Comparison of ENCODE assay signal across 18 cellular contexts in the genomic region with DNA sequence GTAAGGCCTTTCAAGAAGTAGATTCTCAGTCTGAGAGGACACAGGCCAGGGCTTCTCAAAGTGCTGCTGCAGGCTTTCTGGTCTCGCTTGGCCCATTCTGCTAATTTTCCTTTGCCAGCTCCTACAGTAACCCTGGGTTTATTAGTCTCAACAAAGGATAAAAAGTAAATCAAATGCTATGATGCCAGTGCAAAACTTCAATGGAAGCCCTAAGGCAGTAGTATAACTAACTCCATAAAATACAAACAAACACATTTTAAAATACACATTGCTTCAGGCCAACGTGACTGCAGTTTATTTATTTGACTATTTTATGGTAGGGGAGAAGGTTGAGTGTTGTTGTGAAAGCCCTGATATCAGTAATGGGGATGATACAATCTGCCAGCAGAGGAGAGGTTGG.
DNase-seq lines count a peak whose midpoint lies in the region; ATAC-seq and TF ChIP-seq lines count a peak whose summit lies in the region.
"Had no signal": no experiment of that assay in that cellular context is flagged by ENCODE, and none has a peak within 500 bp of the region (broad histone marks: within the 10 kb centered on the region; RNA-seq: fewer than 3 reads in every experiment).

No MANE protein-coding gene starts in this region.

- H3K27ac ChIP-seq in PC-3 (ENCODE audit: low read length) = no peak overlapping the region
- H3K27ac ChIP-seq: SJSA1 had no signal

- BruUV-seq in PC-3 (replicated peaks; lab: Mats Ljungman, UMichigan) = no TSS peak

- H3K36me3 Mint-ChIP-seq in stimulated activated naive CD8-positive, alpha-beta T cell treated with anti-CD3 and anti-CD28 coated beads, Interleukin-15, Interleukin-2, amounts not matched to agents 100 ng/mL and 50 ng/mL, for 24 hours (ENCODE audit: low read depth) = peaks cover 81% of the 10 kb centered on the region
- peaks cover 75% of the 10 kb centered on the region for H3K36me3 Mint-ChIP-seq in chondrocyte (ENCODE audit: low read depth)

- POLR2A ChIA-PET in PC-3 (lab: Charles Lee; ENCODE audit: unreplicated experiment) = no interaction called here

- H3K4me1 Mint-ChIP-seq in stimulated activated naive CD8-positive, alpha-beta T cell treated with anti-CD3 and anti-CD28 coated beads, Interleukin-15, Interleukin-2, amounts not matched to agents 100 ng/mL and 50 ng/mL, for 24 hours (ENCODE audit: low read depth) = peaks cover 11% of the 10 kb centered on the region
- peaks cover 21% of the 10 kb centered on the region for H3K4me1 Mint-ChIP-seq in chondrocyte (ENCODE audit: low read depth)
- H3K4me1 Mint-ChIP-seq: H9 had no signal

- CTCF ChIA-PET in PC-3 (lab: Charles Lee) = no interaction called here

- H3K4me3 Mint-ChIP-seq in stimulated activated naive CD8-positive, alpha-beta T cell treated with anti-CD3 and anti-CD28 coated beads, Interleukin-15, Interleukin-2, amounts not matched to agents 100 ng/mL and 50 ng/mL, for 24 hours = no peak overlapping the region
- H3K4me3 Mint-ChIP-seq in chondrocyte (ENCODE audit: unreplicated experiment) = no peak overlapping the region
- H3K4me3 Mint-ChIP-seq: H9 had no signal

- H3K4me3 ChIP-seq in PC-3 (ENCODE audit: low read length) = no peak overlapping the region
- H3K4me3 ChIP-seq: SJSA1 had no signal

- H3K27ac Mint-ChIP-seq in stimulated activated naive CD8-positive, alpha-beta T cell treated with anti-CD3 and anti-CD28 coated beads, Interleukin-15, Interleukin-2, amounts not matched to agents 100 ng/mL and 50 ng/mL, for 24 hours = peak overlapping the region; percentile 60
- peak overlapping the region; percentile 27 for H3K27ac Mint-ChIP-seq in chondrocyte (ENCODE audit: unreplicated experiment)

- no peaks in the 10 kb centered on the region for H4K20me1 ChIP-seq in PC-3 (ENCODE audit: low read length)

- H3F3A ChIP-seq in PC-3 (ENCODE audit: low read length, unreplicated experiment) = no peaks in the 10 kb centered on the region

- no peaks in the 10 kb centered on the region for H3K27me3 ChIP-seq in PC-3 (ENCODE audit: low read length)
- H3K27me3 ChIP-seq: SJSA1 had no signal

- no peaks in the 10 kb centered on the region for H3K27me3 Mint-ChIP-seq in stimulated activated naive CD8-positive, alpha-beta T cell treated with anti-CD3 and anti-CD28 coated beads, Interleukin-15, Interleukin-2, amounts not matched to agents 100 ng/mL and 50 ng/mL, for 24 hours
- H3K27me3 Mint-ChIP-seq in chondrocyte (ENCODE audit: low read depth) = no peaks in the 10 kb centered on the region

- no peak for ATAC-seq in stimulated activated naive CD8-positive, alpha-beta T cell treated with anti-CD3 and anti-CD28 coated beads, Interleukin-15, Interleukin-2, amounts not matched to agents 100 U/mL and 50 U/mL, for 24 hours
- ATAC-seq in PC-3 = no peak

- H2AFZ ChIP-seq in PC-3 (ENCODE audit: low read length) = no peak overlapping the region

- TF ChIP-seq CTCF in chondrocyte (IDR thresholded peaks at IDR 0.05) = no peak
- TF ChIP-seq CTCF in PC-3 (conservative IDR thresholded peaks at IDR 0.05; ENCODE audit: low read depth, low read length) = no peak

- DNase-seq in stimulated activated naive CD8-positive, alpha-beta T cell treated with anti-CD3 and anti-CD28 coated beads, Interleukin-15, Interleukin-2, amounts not matched to agents 100 U/mL and 50 U/mL, for 24 hours = no peak
- DNase-seq in M059J (ENCODE audit: low read depth) = peak; percentile 34
- DNase-seq in chondrocyte (ENCODE audit: low spot score) = no peak
- DNase-seq in anterior cingulate cortex (lab: John Stamatoyannopoulos, UW) = no peak
- no peak for DNase-seq in PC-3
- no peak for DNase-seq in DMS 273 (lab: John Stamatoyannopoulos, UW; ENCODE audit: unreplicated experiment)
- DNase-seq: COR-L47, H9, IMR-90, Karpas-422, MM.1S, NCI-H1092, NCI-H1436 treated with DMSO at 0.1 percent for 48 hours, NCI-H2029 treated with DMSO at 0.1 percent for 48 hours, NCI-H2171, NCI-H526 had no signal

- H3K9ac ChIP-seq in PC-3 (ENCODE audit: low read length) = no peak overlapping the region

- intact Hi-C loops in PC-3 (cut with micrococcal nuclease) = no loop called here

- H3K36me3 ChIP-seq in PC-3 (ENCODE audit: low read depth, low read length) = peaks cover 69% of the 10 kb centered on the region

- no peaks in the 10 kb centered on the region for H3K9me3 Mint-ChIP-seq in stimulated activated naive CD8-positive, alpha-beta T cell treated with anti-CD3 and anti-CD28 coated beads, Interleukin-15, Interleukin-2, amounts not matched to agents 100 ng/mL and 50 ng/mL, for 24 hours
- no peaks in the 10 kb centered on the region for H3K9me3 Mint-ChIP-seq in chondrocyte (ENCODE audit: low read depth)
- H3K9me3 Mint-ChIP-seq: H9 had no signal

- no peaks in the 10 kb centered on the region for H3K79me2 ChIP-seq in PC-3 (ENCODE audit: low read length)

- no peak overlapping the region for H3K4me2 ChIP-seq in PC-3 (ENCODE audit: low read length)

- H3K9me3 ChIP-seq in PC-3 (ENCODE audit: low read length) = no peaks in the 10 kb centered on the region
- H3K9me3 ChIP-seq: SJSA1 had no signal

- no peaks in the 10 kb centered on the region for H3K4me1 ChIP-seq in PC-3 (ENCODE audit: insufficient read depth, low read length)
- H3K4me1 ChIP-seq: SJSA1 had no signal

- no peaks in the 10 kb centered on the region for H3K9me2 ChIP-seq in PC-3 (replicated peaks; ENCODE audit: low read length)
